11 cellular contexts compared by ENCODE assay signal in genomic region chr3:125142418-125142778, GRCh38.
A peak's percentile ranks its signal among the peaks of the same experiment; 100 is the strongest.
DNase-seq lines count a peak whose midpoint lies in the region; TF ChIP-seq lines count a peak whose summit lies in the region.
"Had no signal": no experiment of that assay in that cellular context is flagged by ENCODE, and none has a peak within 500 bp of the region (broad histone marks: within the 10 kb centered on the region; RNA-seq: fewer than 3 reads in every experiment).

No MANE protein-coding gene starts in this region.

- DNase-seq in CD8-positive, alpha-beta memory T cell, result no peak
- DNase-seq in MM.1S, result no peak
- DNase-seq in trophoblast cell, result no peak
- DNase-seq in activated CD4-positive, CD25-positive, alpha-beta regulatory T cell (lab: John Stamatoyannopoulos, UW), result no peak
- no peak for DNase-seq in activated T-helper 2 cell treated with anti-CD3 and anti-CD28 coated beads, Interferon-gamma antibody, Interleukin-2, Interleukin-4, amounts not matched to agents 10 μg/mL and 5 μg/mL and 100 μg/mL, durations not matched to agents 14 hours and 24 hours and 36 hours (ENCODE audit: low spot score)
- DNase-seq in mesothelial cell of epicardium (ENCODE audit: low spot score in 2 of 2, unreplicated experiment in 2 of 2), result no peak
- no peak for DNase-seq in GF-D8 (lab: John Stamatoyannopoulos, UW)
- DNase-seq: NCI-H2081 treated with DMSO at 0.1 percent for 48 hours, SHP77 had no signal

- no peak overlapping the region for H3K23ac ChIP-seq in trophoblast cell (ENCODE audit: low read length)

- H3K4me2 ChIP-seq in MM.1S (ENCODE audit: low read depth, low read length) (peak overlapping the region; percentile 81), trophoblast cell (ENCODE audit: low read length) (no peak overlapping the region)

- H3F3A ChIP-seq in MM.1S (ENCODE audit: insufficient read depth, low read length), result peaks cover 12% of the 10 kb centered on the region

- H2BK5ac ChIP-seq in trophoblast cell (ENCODE audit: low read depth, low read length, poor library complexity), result peak overlapping the region; percentile 57

- 91 to 93% methylated on average over 12 of the region's 12 CpGs for WGBS in esophagus, 2 donors
- no CpG with 5 or more reads among the region's 12 CpGs for WGBS in trophoblast cell (ENCODE audit: extremely low coverage, insufficient coverage, insufficient read length)

- CTCF ChIA-PET in CD8-positive, alpha-beta memory T cell (lab: Charles Lee), result interaction anchor here (0.8 to 2.3 kb wide), 6 partner anchors 8 to 214 kb away, joined by 3 to 12 read pairs (median 3); no protein-coding TSS in a partner anchor

- H3K4ac ChIP-seq in trophoblast cell (ENCODE audit: low read depth, low read length), result no peak overlapping the region

- no peak overlapping the region for H4K12ac ChIP-seq in trophoblast cell (ENCODE audit: low read depth, low read length)

- H4K20me1 ChIP-seq in MM.1S (ENCODE audit: insufficient read depth, low read length), result no peaks in the 10 kb centered on the region

- peak overlapping the region; percentile 87 for H4K8ac ChIP-seq in trophoblast cell (ENCODE audit: low read depth, low read length)

- no peaks in the 10 kb centered on the region for H3K79me2 ChIP-seq in MM.1S (ENCODE audit: low read length)
- H3K79me2 ChIP-seq in trophoblast cell (ENCODE audit: control insufficient read depth, insufficient read depth, low read length, poor library complexity), result peaks cover 6% of the 10 kb centered on the region

- peak overlapping the region; percentile 32 to 93 (median 68) for H3K27ac Mint-ChIP-seq in CD8-positive, alpha-beta memory T cell
- H3K27ac Mint-ChIP-seq in activated T-helper 2 cell treated with anti-CD3 and anti-CD28 coated beads, Interferon-gamma antibody, Interleukin-2, Interleukin-4, amounts not matched to agents 10 μg/mL and 5 μg/mL and 100 μg/mL, durations not matched to agents 14 hours and 24 hours and 36 hours, result no peak overlapping the region
- H3K27ac Mint-ChIP-seq in mesothelial cell of epicardium, result no peak overlapping the region

- H3K27ac ChIP-seq in CD8-positive, alpha-beta memory T cell (ENCODE audit: low read depth, low read length), result no peak overlapping the region
- no peak overlapping the region for H3K27ac ChIP-seq in MM.1S (ENCODE audit: low read length)
- peak overlapping the region; percentile 24 to 89 for H3K27ac ChIP-seq in esophagus (ENCODE audit: low read depth in 2 of 2, low read length in 1 of 2)
- H3K27ac ChIP-seq in trophoblast cell (ENCODE audit: low read depth, low read length), result peak overlapping the region; percentile 13

- H3K9me2 ChIP-seq in MM.1S (replicated peaks; ENCODE audit: insufficient read depth, low read length), result no peaks in the 10 kb centered on the region

- POLR2A ChIA-PET in CD8-positive, alpha-beta memory T cell (lab: Charles Lee), result interaction anchor here (0.6 kb wide), 1 partner anchor 9 kb away, joined by 3 read pairs; no protein-coding TSS in a partner anchor

- H3K27me3 ChIP-seq in CD8-positive, alpha-beta memory T cell (ENCODE audit: insufficient read depth, low read length, poor library complexity, severe bottlenecking), result no peaks in the 10 kb centered on the region
- H3K27me3 ChIP-seq in MM.1S (replicated peaks; ENCODE audit: insufficient read depth, low read length) (peaks cover 5% of the 10 kb centered on the region; the same call in 1 of the 2 replicates), esophagus (ENCODE audit: control insufficient read depth in 1 of 2, insufficient read depth in 2 of 2, low read length in 2 of 2) (no peaks in the 10 kb centered on the region), trophoblast cell (ENCODE audit: insufficient read depth, low read length) (no peaks in the 10 kb centered on the region)
- H3K27me3 ChIP-seq: testis had no signal

- H2BK120ac ChIP-seq in trophoblast cell (ENCODE audit: insufficient read depth, low read length, poor library complexity), result peak overlapping the region; percentile 96

- no peaks in the 10 kb centered on the region for H3K9me3 ChIP-seq in CD8-positive, alpha-beta memory T cell (ENCODE audit: low read length)
- H3K9me3 ChIP-seq in MM.1S (replicated peaks; ENCODE audit: insufficient read depth, low read length), result no peaks in the 10 kb centered on the region
- H3K9me3 ChIP-seq in esophagus (ENCODE audit: control insufficient read depth in 2 of 2, insufficient read depth in 1 of 2, low read depth in 1 of 2, low read length in 1 of 2), result no peaks in the 10 kb centered on the region
- H3K9me3 ChIP-seq in trophoblast cell (ENCODE audit: insufficient read depth, low read depth, low read length), result peaks cover 5% of the 10 kb centered on the region
- H3K9me3 ChIP-seq: testis had no signal

- H2AK5ac ChIP-seq in trophoblast cell (ENCODE audit: low read length), result peak overlapping the region; percentile 27

- peak overlapping the region; percentile 12 for H3K14ac ChIP-seq in trophoblast cell (ENCODE audit: low read length)

- peak overlapping the region; percentile 59 for H4K91ac ChIP-seq in trophoblast cell (ENCODE audit: low read depth, low read length)

- H3K9me3 Mint-ChIP-seq in CD8-positive, alpha-beta memory T cell, result no peaks in the 10 kb centered on the region
- peaks cover 5% of the 10 kb centered on the region for H3K9me3 Mint-ChIP-seq in activated T-helper 2 cell treated with anti-CD3 and anti-CD28 coated beads, Interferon-gamma antibody, Interleukin-2, Interleukin-4, amounts not matched to agents 10 μg/mL and 5 μg/mL and 100 μg/mL, durations not matched to agents 14 hours and 24 hours and 36 hours
- no peaks in the 10 kb centered on the region for H3K9me3 Mint-ChIP-seq in mesothelial cell of epicardium

- peak overlapping the region; percentile 66 for H3K4me3 ChIP-seq in CD8-positive, alpha-beta memory T cell (ENCODE audit: low read length)
- peak overlapping the region; percentile 55; the same call in 1 of the 2 replicates for H3K4me3 ChIP-seq in MM.1S (ENCODE audit: low read length)
- no peak overlapping the region for H3K4me3 ChIP-seq in esophagus (ENCODE audit: low read depth in 1 of 2, low read length in 2 of 2)
- no peak overlapping the region for H3K4me3 ChIP-seq in trophoblast cell (ENCODE audit: low read depth, low read length)

- H3K27me3 Mint-ChIP-seq in CD8-positive, alpha-beta memory T cell, result no peaks in the 10 kb centered on the region
- H3K27me3 Mint-ChIP-seq in activated T-helper 2 cell treated with anti-CD3 and anti-CD28 coated beads, Interferon-gamma antibody, Interleukin-2, Interleukin-4, amounts not matched to agents 10 μg/mL and 5 μg/mL and 100 μg/mL, durations not matched to agents 14 hours and 24 hours and 36 hours (ENCODE audit: low read depth), result peaks cover 56% of the 10 kb centered on the region
- peaks cover 10% of the 10 kb centered on the region for H3K27me3 Mint-ChIP-seq in mesothelial cell of epicardium (ENCODE audit: low read depth)

- no peaks in the 10 kb centered on the region for H3K36me3 Mint-ChIP-seq in CD8-positive, alpha-beta memory T cell
- H3K36me3 Mint-ChIP-seq in activated T-helper 2 cell treated with anti-CD3 and anti-CD28 coated beads, Interferon-gamma antibody, Interleukin-2, Interleukin-4, amounts not matched to agents 10 μg/mL and 5 μg/mL and 100 μg/mL, durations not matched to agents 14 hours and 24 hours and 36 hours (ENCODE audit: low read depth), result no peaks in the 10 kb centered on the region
- no peaks in the 10 kb centered on the region for H3K36me3 Mint-ChIP-seq in mesothelial cell of epicardium

- H2BK12ac ChIP-seq in trophoblast cell (ENCODE audit: low read length), result peak overlapping the region; percentile 13

- peaks cover 19% of the 10 kb centered on the region for H3K4me1 ChIP-seq in CD8-positive, alpha-beta memory T cell (ENCODE audit: insufficient read depth, low read length)
- H3K4me1 ChIP-seq in MM.1S (ENCODE audit: low read length) (peaks cover 12% of the 10 kb centered on the region), esophagus (ENCODE audit: control insufficient read depth in 2 of 2, insufficient read depth in 2 of 2, low read length in 1 of 2) (peaks cover 6 to 35% of the 10 kb centered on the region in 2 donors), trophoblast cell (ENCODE audit: control insufficient read depth in 1 of 2, insufficient read depth in 2 of 2, low read length in 2 of 2) (peaks cover 36 to 43% of the 10 kb centered on the region in 2 experiments)

- H2AFZ ChIP-seq in MM.1S (ENCODE audit: low read length) (peak overlapping the region; percentile 91), trophoblast cell (ENCODE audit: insufficient read depth, low read length, poor library complexity) (peak overlapping the region; percentile 8)

- H3K4me1 Mint-ChIP-seq in CD8-positive, alpha-beta memory T cell, result peaks cover 29 to 37% (median 33%) of the 10 kb centered on the region in 3 donors
- peaks cover 54% of the 10 kb centered on the region for H3K4me1 Mint-ChIP-seq in activated T-helper 2 cell treated with anti-CD3 and anti-CD28 coated beads, Interferon-gamma antibody, Interleukin-2, Interleukin-4, amounts not matched to agents 10 μg/mL and 5 μg/mL and 100 μg/mL, durations not matched to agents 14 hours and 24 hours and 36 hours (ENCODE audit: low read depth)
- H3K4me1 Mint-ChIP-seq in mesothelial cell of epicardium, result peaks cover 25% of the 10 kb centered on the region

- intact Hi-C loops in activated T-helper 2 cell treated with anti-CD3 and anti-CD28 coated beads, Interferon-gamma antibody, Interleukin-2, Interleukin-4, amounts not matched to agents 10 μg/mL and 5 μg/mL and 100 μg/mL, durations not matched to agents 14 hours and 24 hours and 36 hours (cut with micrococcal nuclease), result loop anchor here (5.0 kb wide), 1 partner anchor 235 kb away; the partner anchor contains the start of gene ZNF148

- no peak for TF ChIP-seq CTCF in MM.1S (IDR thresholded peaks at IDR 0.05; ENCODE audit: low read length)
- TF ChIP-seq CTCF in mesothelial cell of epicardium (IDR thresholded peaks at IDR 0.05; ENCODE audit: unreplicated experiment), result no peak

- peak overlapping the region; percentile 9 to 85 (median 69) for H3K4me3 Mint-ChIP-seq in CD8-positive, alpha-beta memory T cell
- no peak overlapping the region for H3K4me3 Mint-ChIP-seq in activated T-helper 2 cell treated with anti-CD3 and anti-CD28 coated beads, Interferon-gamma antibody, Interleukin-2, Interleukin-4, amounts not matched to agents 10 μg/mL and 5 μg/mL and 100 μg/mL, durations not matched to agents 14 hours and 24 hours and 36 hours (ENCODE audit: low read depth)
- H3K4me3 Mint-ChIP-seq in mesothelial cell of epicardium, result no peak overlapping the region

- no peaks in the 10 kb centered on the region for H3K36me3 ChIP-seq in CD8-positive, alpha-beta memory T cell (ENCODE audit: insufficient read depth, low read length)
- no peaks in the 10 kb centered on the region for H3K36me3 ChIP-seq in MM.1S (replicated peaks; ENCODE audit: insufficient read depth, low read length)
- no peaks in the 10 kb centered on the region for H3K36me3 ChIP-seq in esophagus (ENCODE audit: control insufficient read depth in 2 of 2, insufficient read depth in 2 of 2, low read length in 1 of 2)
- no peaks in the 10 kb centered on the region for H3K36me3 ChIP-seq in trophoblast cell (ENCODE audit: control insufficient read depth in 1 of 2, insufficient read depth in 2 of 2, low read length in 2 of 2)

- peak overlapping the region; percentile 74 for H3K18ac ChIP-seq in trophoblast cell (ENCODE audit: low read length)

- H3K9ac ChIP-seq in MM.1S (ENCODE audit: low read length), result no peak overlapping the region; the same call in 1 of the 2 replicates
- H3K9ac ChIP-seq in trophoblast cell (ENCODE audit: low read length), result no peak overlapping the region

- peaks cover 36% of the 10 kb centered on the region for H3K79me1 ChIP-seq in trophoblast cell (ENCODE audit: low read length)

Comparison
In these comparisons a context has a peak if more than half of its experiments do, and no peak if none do; other contexts are left out.
1. H3K27ac ChIP-seq: peak in esophagus (2 of 2) and trophoblast cell (single experiment); none in CD8-positive, alpha-beta memory T cell (single experiment) and MM.1S (single experiment).
2. H3K4me3 ChIP-seq: peak in CD8-positive, alpha-beta memory T cell (single experiment) and MM.1S (single experiment); none in esophagus (0 of 2) and trophoblast cell (single experiment).
3. H3K27ac Mint-ChIP-seq: peak in CD8-positive, alpha-beta memory T cell (8 of 8); none in activated T-helper 2 cell treated with anti-CD3 and anti-CD28 coated beads, Interferon-gamma antibody, Interleukin-2, Interleukin-4, amounts not matched to agents 10 μg/mL and 5 μg/mL and 100 μg/mL, durations not matched to agents 14 hours and 24 hours and 36 hours (single experiment) and mesothelial cell of epicardium (single experiment).
4. H3K4me3 Mint-ChIP-seq: peak in CD8-positive, alpha-beta memory T cell (7 of 7); none in activated T-helper 2 cell treated with anti-CD3 and anti-CD28 coated beads, Interferon-gamma antibody, Interleukin-2, Interleukin-4, amounts not matched to agents 10 μg/mL and 5 μg/mL and 100 μg/mL, durations not matched to agents 14 hours and 24 hours and 36 hours (single experiment) and mesothelial cell of epicardium (single experiment).